In the genomic region with DNA sequence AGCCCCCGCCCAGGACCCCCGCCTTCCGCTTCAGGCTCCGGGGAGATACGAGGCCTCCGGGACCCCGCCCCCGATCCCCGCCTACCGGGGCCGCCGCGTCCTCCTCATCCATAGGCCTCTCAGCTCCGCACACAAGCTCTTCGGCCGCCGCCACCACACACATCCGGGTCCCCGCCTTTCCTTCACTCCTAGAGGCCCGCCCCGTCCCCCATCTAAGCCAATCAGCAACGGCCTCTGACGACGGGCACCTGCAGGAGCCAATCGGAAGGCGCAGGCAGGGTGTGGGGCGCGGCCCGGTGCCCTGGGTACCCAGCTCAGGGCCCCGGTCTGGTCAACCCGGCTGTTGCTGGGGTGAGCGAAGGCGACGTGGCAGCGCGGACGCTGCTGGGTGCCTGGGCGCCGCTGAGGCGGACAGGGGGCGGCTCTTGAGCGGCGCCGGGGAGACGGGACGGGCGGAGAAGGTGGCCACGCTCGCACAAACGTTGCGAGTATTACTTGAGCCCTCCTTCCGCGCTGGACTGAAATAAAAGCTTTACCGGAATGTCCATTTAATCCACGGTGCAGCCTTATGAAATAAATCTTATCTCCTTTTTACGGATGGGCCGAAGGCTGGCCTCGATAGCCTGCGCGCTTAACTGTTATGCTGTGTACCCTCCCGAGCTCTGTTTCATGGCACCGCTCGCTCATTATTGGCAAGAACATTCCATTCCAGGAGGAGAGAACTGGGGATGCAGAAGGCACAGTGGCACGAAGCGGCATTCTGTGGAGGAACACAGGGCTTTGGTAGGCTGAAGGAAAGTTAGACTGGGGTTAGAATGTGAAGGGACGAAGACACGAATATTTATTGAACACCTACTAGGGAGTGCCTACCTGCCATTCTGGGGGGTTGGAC, we compare ENCODE assay signal across 8 cellular contexts. TPM values are rescaled to one million over a fixed set of nuclear protein-coding genes. Genes with fewer than 3 reads are reported as not detected.
A peak's percentile ranks its signal among the peaks of the same experiment; 100 is the strongest.
DNase-seq lines count a peak whose midpoint lies in the region; TF ChIP-seq lines count a peak whose summit lies in the region.

A gene with protein sequence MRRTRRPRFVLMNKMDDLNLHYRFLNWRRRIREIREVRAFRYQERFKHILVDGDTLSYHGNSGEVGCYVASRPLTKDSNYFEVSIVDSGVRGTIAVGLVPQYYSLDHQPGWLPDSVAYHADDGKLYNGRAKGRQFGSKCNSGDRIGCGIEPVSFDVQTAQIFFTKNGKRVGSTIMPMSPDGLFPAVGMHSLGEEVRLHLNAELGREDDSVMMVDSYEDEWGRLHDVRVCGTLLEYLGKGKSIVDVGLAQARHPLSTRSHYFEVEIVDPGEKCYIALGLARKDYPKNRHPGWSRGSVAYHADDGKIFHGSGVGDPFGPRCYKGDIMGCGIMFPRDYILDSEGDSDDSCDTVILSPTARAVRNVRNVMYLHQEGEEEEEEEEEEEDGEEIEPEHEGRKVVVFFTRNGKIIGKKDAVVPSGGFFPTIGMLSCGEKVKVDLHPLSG (minus strand): TSS at position 165 of the 892 bp plus-strand sequence. CDS start 57 bp downstream, at position 108.

- no peak for TF ChIP-seq CTCF in GM20000 (IDR thresholded peaks at IDR 0.05; ENCODE audit: extremely low read depth, missing control alignments)

- peaks cover 16% of the 10 kb centered on the region for H3K4me1 ChIP-seq in effector memory CD4-positive, alpha-beta T cell (ENCODE audit: control insufficient read depth, insufficient read depth, low read length, poor library complexity, severe bottlenecking)
- H3K4me1 ChIP-seq in mesenchymal stem cell (ENCODE audit: control insufficient read depth, insufficient read depth, low read depth, low read length): peaks cover 5% of the 10 kb centered on the region

- H3K36me3 ChIP-seq in effector memory CD4-positive, alpha-beta T cell (ENCODE audit: control insufficient read depth, insufficient read depth, low read length): peaks cover 26% of the 10 kb centered on the region
- peaks cover 20 to 30% of the 10 kb centered on the region in 2 experiments for H3K36me3 ChIP-seq in mesenchymal stem cell (ENCODE audit: control insufficient read depth in 1 of 2, insufficient read depth in 2 of 2, low read depth in 1 of 2, low read length in 2 of 2)

- CTCF ChIA-PET in activated CD8-positive, alpha-beta memory T cell treated with anti-CD3 and anti-CD28 coated beads for 36 hours (lab: Charles Lee): interaction anchor here (0.5 to 7.1 kb wide), 10 partner anchors 9 to 1807 kb away, joined by 3 to 60 read pairs (median 6); a partner anchor contains a TSS

- peak within 1 kb of the TSS; percentile 94 for H3K9ac ChIP-seq in mesenchymal stem cell (ENCODE audit: low read length)

- peak within 1 kb of the TSS; percentile 93 to 99 for H3K18ac ChIP-seq in mesenchymal stem cell (ENCODE audit: low read depth in 1 of 2, low read length in 2 of 2)

- H4K91ac ChIP-seq in mesenchymal stem cell (ENCODE audit: low read length): peak within 1 kb of the TSS; percentile 95

- peak within 1 kb of the TSS; percentile 63 for H2AFZ ChIP-seq in mesenchymal stem cell (ENCODE audit: low read depth, low read length)

- H3K4me3 ChIP-seq in effector memory CD4-positive, alpha-beta T cell (ENCODE audit: insufficient read depth, low read depth, low read length, poor library complexity, severe bottlenecking): peak within 1 kb of the TSS; percentile 95
- H3K4me3 ChIP-seq in mesenchymal stem cell (ENCODE audit: insufficient read depth in 1 of 2, low read depth in 1 of 2, low read length in 2 of 2): peak within 1 kb of the TSS; percentile 68 to 87

- H3K79me1 ChIP-seq in mesenchymal stem cell (replicated peaks; ENCODE audit: low read length, poor library complexity, severe bottlenecking): peaks cover 25% of the 10 kb centered on the region

- H2BK5ac ChIP-seq in mesenchymal stem cell (ENCODE audit: low read depth, low read length, poor library complexity, severe bottlenecking): peak within 1 kb of the TSS; percentile 34

- peak within 1 kb of the TSS; percentile 91 for H2BK120ac ChIP-seq in mesenchymal stem cell (ENCODE audit: low read depth, low read length)

- peak within 1 kb of the TSS; percentile 80 to 98 for H3K4ac ChIP-seq in mesenchymal stem cell (ENCODE audit: low read depth in 1 of 2, low read length in 2 of 2)

- no peaks in the 10 kb centered on the region for H3K9me3 ChIP-seq in effector memory CD4-positive, alpha-beta T cell (ENCODE audit: control insufficient read depth, low read length)
- no peaks in the 10 kb centered on the region for H3K9me3 ChIP-seq in mesenchymal stem cell (ENCODE audit: control insufficient read depth, low read length)

- H2BK15ac ChIP-seq in mesenchymal stem cell (ENCODE audit: low read depth, poor library complexity, severe bottlenecking): peak within 1 kb of the TSS; percentile 88

- H2AK5ac ChIP-seq in mesenchymal stem cell (ENCODE audit: low read length, severe bottlenecking): peak within 1 kb of the TSS; percentile 72

- 2% methylated on average over 62 of the region's 67 CpGs for WGBS in mesenchymal stem cell

- peak within 1 kb of the TSS; percentile 84 for H3K27ac ChIP-seq in effector memory CD4-positive, alpha-beta T cell (ENCODE audit: insufficient read depth, low read length, poor library complexity, severe bottlenecking)
- H3K27ac ChIP-seq in mesenchymal stem cell (ENCODE audit: low read length, poor library complexity, severe bottlenecking): peak within 1 kb of the TSS; percentile 96

- peak within 1 kb of the TSS; percentile 83 for H3K4me2 ChIP-seq in mesenchymal stem cell (ENCODE audit: low read length, poor library complexity, severe bottlenecking)

- POLR2A ChIA-PET in activated CD8-positive, alpha-beta memory T cell treated with anti-CD3 and anti-CD28 coated beads for 36 hours (lab: Charles Lee): interaction anchor here (0.6 to 2.9 kb wide), 10 partner anchors 13 to 422 kb away, joined by 3 to 19 read pairs (median 4); a partner anchor contains a TSS

- no peaks in the 10 kb centered on the region for H3K27me3 ChIP-seq in effector memory CD4-positive, alpha-beta T cell (replicated peaks; ENCODE audit: control insufficient read depth, insufficient read depth, low read length, poor library complexity, severe bottlenecking)
- H3K27me3 ChIP-seq in mesenchymal stem cell (ENCODE audit: control insufficient read depth in 1 of 2, insufficient read depth in 1 of 2, low read length in 2 of 2): no peaks in the 10 kb centered on the region

- peak within 1 kb of the TSS in 1 of 2 experiments; percentile 73 for H3K23ac ChIP-seq in mesenchymal stem cell (ENCODE audit: low read length in 2 of 2)

- peak within 1 kb of the TSS in 1 of 2 experiments; percentile 85 for H2BK12ac ChIP-seq in mesenchymal stem cell (ENCODE audit: low read length in 2 of 2)

- peak within 1 kb of the TSS in 1 of 2 experiments; percentile 88 for H3K14ac ChIP-seq in mesenchymal stem cell (ENCODE audit: low read length in 2 of 2)

- peak within 1 kb of the TSS; percentile 95 for H4K8ac ChIP-seq in mesenchymal stem cell (ENCODE audit: low read length)

- DNase-seq in CMK (ENCODE audit: low read depth): peak; percentile 95
- peak; percentile 100 for DNase-seq in GM20000 (ENCODE audit: low spot score)
- DNase-seq in HT-29 (ENCODE audit: low spot score): peak; percentile 98
- peak; percentile 91 to 96 for DNase-seq in NOMO-1 (lab: John Stamatoyannopoulos, UW; ENCODE audit: unreplicated experiment in 2 of 2)
- DNase-seq in effector memory CD4-positive, alpha-beta T cell: peak; percentile 94 to 97 (median 95)
- peak; percentile 98 for DNase-seq in mesenchymal stem cell
- DNase-seq in stimulated activated CD8-positive, alpha-beta memory T cell treated with anti-CD3 and anti-CD28 coated beads, Interleukin-12 subunit alpha, Interleukin-12 subunit beta, amount 100 ng/mL, for 4 hours (ENCODE audit: low read depth): peak; percentile 90

RNA-seq across cellular contexts. Expression of the gene that starts here (rescaled TPM):
- total RNA-seq in HT-29 (2014; rRNA removed; shearing (Covaris generic)): 27.4 and 29.0 TPM in 2 replicates
- total RNA-seq in activated CD8-positive, alpha-beta memory T cell treated with anti-CD3 and anti-CD28 coated beads for 36 hours: 10 to 100 TPM; 33.9 to 36.5 TPM
- polyA plus RNA-seq in mesenchymal stem cell (2013, experiment 1 of 2): 15.3 TPM
- 14.7 TPM for polyA plus RNA-seq in mesenchymal stem cell (2013, experiment 2 of 2)

Comparison
In these comparisons a context has a peak if more than half of its experiments do, and no peak if none do; other contexts are left out.
1. Peak in every context shown above with its lines: DNase-seq, H3K4me3 ChIP-seq and H3K27ac ChIP-seq.